ENCODE assay signal across 8 cellular contexts in the genomic region with DNA sequence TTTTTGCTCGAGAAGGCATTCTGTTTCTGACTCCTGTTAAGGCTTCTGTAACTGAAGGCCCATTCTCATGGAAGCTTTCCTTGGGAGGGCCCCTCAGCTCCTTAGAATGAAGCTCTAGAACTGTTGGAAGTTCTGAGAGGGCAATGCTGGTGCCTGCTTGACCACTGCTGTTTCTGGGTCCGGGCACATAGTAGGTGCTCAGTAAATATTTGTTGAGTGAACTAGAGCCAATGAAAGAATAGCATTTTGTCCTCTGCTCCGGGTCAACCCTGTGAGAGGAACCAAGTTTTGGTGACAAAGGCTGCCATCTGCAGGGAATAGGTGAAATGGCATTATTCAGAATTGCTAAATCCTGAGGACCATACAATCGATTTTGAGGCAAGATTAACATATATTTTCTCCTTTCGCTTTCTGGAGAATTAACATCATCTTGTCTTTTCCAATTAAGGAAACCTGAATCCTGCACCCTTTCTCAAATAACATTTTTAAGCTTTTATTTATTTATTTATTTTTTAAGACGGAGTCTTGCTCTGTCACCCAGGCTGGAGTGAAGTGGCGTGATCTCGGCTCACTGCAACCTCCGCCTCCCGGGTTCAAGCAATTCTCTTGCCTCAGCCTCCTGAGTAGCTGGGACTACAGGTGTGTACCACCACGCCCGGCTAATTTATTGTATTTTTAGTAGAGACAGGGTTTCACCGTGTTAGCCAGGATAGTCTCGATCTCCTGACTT. TPM values are rescaled to one million over a fixed set of nuclear protein-coding genes. Genes with fewer than 3 reads are reported as not detected.
DNase-seq lines count a peak whose midpoint lies in the region; ATAC-seq and TF ChIP-seq lines count a peak whose summit lies in the region.
"Not testable (repeated sequence)": the region's sequence is repeated elsewhere in the genome, so short reads cannot be mapped to it uniquely, and the experiment has no call there.

No MANE protein-coding gene starts in this region.

- not testable (repeated sequence) for H3K9ac ChIP-seq in liver (ENCODE audit: low read depth in 1 of 2, low read length in 2 of 2)

- H3K4me1 Mint-ChIP-seq in CD4-positive, alpha-beta T cell (ENCODE audit: low read depth) = peaks cover 15% of the 10 kb centered on the region

- H3K4me3 Mint-ChIP-seq in CD4-positive, alpha-beta T cell = not testable (repeated sequence)

- not testable (repeated sequence) for H3K36me3 ChIP-seq in H7 (replicated peaks; ENCODE audit: control insufficient read depth, insufficient read depth, low read length); liver (ENCODE audit: control insufficient read depth in 4 of 4, insufficient read depth in 3 of 4, low read depth in 1 of 4, low read length in 3 of 4)

- not testable (repeated sequence) for H3K27ac Mint-ChIP-seq in CD4-positive, alpha-beta T cell

- not testable (repeated sequence) for H3K4me3 ChIP-seq in H7 (ENCODE audit: insufficient read depth, low read depth, low read length); epithelial cell of proximal tubule (ENCODE audit: low read depth, low read length); liver (ENCODE audit: low read depth in 1 of 3, low read length in 3 of 3)

- not testable (repeated sequence) for H3K9me3 Mint-ChIP-seq in CD4-positive, alpha-beta T cell

- H3K27ac ChIP-seq in CD4-positive, alpha-beta T cell (ENCODE audit: low read depth, low read length); liver (ENCODE audit: low read depth in 1 of 2, low read length in 2 of 2): not testable (repeated sequence)

- peak in 4 of 10 experiments; percentile 21 to 36 (median 28) for DNase-seq in CD4-positive, alpha-beta T cell
- DNase-seq in H7 = peak; percentile 61
- DNase-seq in NCI-H2081 (lab: John Stamatoyannopoulos, UW) = peak; percentile 49 to 63
- DNase-seq in SK-N-DZ (ENCODE audit: low spot score) = peak; percentile 61
- DNase-seq in activated gamma-delta T cell treated with anti-CD3 and anti-CD28 coated beads, Interleukin-2, amount 50 U/mL, for 16 hours (ENCODE audit: low read depth) = peak; percentile 31
- DNase-seq in epithelial cell of proximal tubule (ENCODE audit: low read depth) = not testable (repeated sequence)
- DNase-seq in stimulated activated CD4-positive, alpha-beta T cell treated with anti-CD3 and anti-CD28 coated beads, Interleukin-2, amount 100 ng/mL, for 4 hours (ENCODE audit: low read depth) = peak; percentile 27

- not testable (repeated sequence) for H3K27me3 ChIP-seq in CD4-positive, alpha-beta T cell (ENCODE audit: control insufficient read depth, insufficient read depth, low read length); H7 (ENCODE audit: control insufficient read depth, insufficient read depth, low read length); liver (ENCODE audit: control insufficient read depth in 4 of 4, insufficient read depth in 4 of 4, low read length in 3 of 4)

- H3K4me1 ChIP-seq in liver (ENCODE audit: control insufficient read depth in 4 of 4, insufficient read depth in 4 of 4, low read length in 3 of 4) = not testable (repeated sequence)

- H3K36me3 Mint-ChIP-seq in CD4-positive, alpha-beta T cell (ENCODE audit: low read depth) = not testable (repeated sequence)

- POLR2A ChIA-PET in CD4-positive, alpha-beta T cell (lab: Charles Lee) = interaction anchor here (0.6 to 4.4 kb wide), 9 partner anchors 8 to 171 kb away, joined by 3 to 44 read pairs (median 5); partner anchors contain the start of genes ARPC3, FAM216A, GPN3 and RAD9B

- H3K9me3 ChIP-seq in CD4-positive, alpha-beta T cell (ENCODE audit: control insufficient read depth, low read length); liver (ENCODE audit: control insufficient read depth in 4 of 4, low read length in 3 of 4): not testable (repeated sequence)

- peak; percentile 81 for ATAC-seq in CD4-positive, alpha-beta T cell (ENCODE audit: poor library complexity)

- intact Hi-C loops in CD4-positive, alpha-beta T cell (cut with DNase I, micrococcal nuclease) = loop anchor here (1.0 to 5.0 kb wide), 9 partner anchors 50 to 501 kb away; partner anchors contain the start of genes FAM216A (in 1 of the 2) and GPN3 (in 1 of the 2)

- CTCF ChIA-PET in CD4-positive, alpha-beta T cell (lab: Charles Lee) = interaction anchor here (1.0 to 9.3 kb wide), 13 partner anchors 10 to 152 kb away, joined by 3 to 112 read pairs (median 9); partner anchors contain the start of genes ARPC3, FAM216A, GPN3 and TCTN1

- peak; percentile 96 to 97 for TF ChIP-seq RAD21 in liver (IDR thresholded peaks at IDR 0.05)

- not testable (repeated sequence) for H3K27me3 Mint-ChIP-seq in CD4-positive, alpha-beta T cell

- WGBS in liver = 55% methylated on average over 14 of the region's 14 CpGs

- peak; percentile 79 for TF ChIP-seq CTCF in CD4-positive, alpha-beta T cell (IDR thresholded peaks at IDR 0.05)
- peak; percentile 74 for TF ChIP-seq CTCF in epithelial cell of proximal tubule (conservative IDR thresholded peaks at IDR 0.05; ENCODE audit: low read depth, low read length)
- TF ChIP-seq CTCF in liver (IDR thresholded peaks at IDR 0.05; ENCODE audit: low read depth, low read length, missing input control) = peak; percentile 90

TF ChIP-seq in liver, 16 proteins besides CTCF, POLR2A, EP300 and RAD21:
- TF ChIP-seq RXRA (IDR thresholded peaks at IDR 0.05) (peak; percentile 34 to 71), NR2F2 (IDR thresholded peaks at IDR 0.05) (peak; percentile 17), HNF4A (conservative IDR thresholded peaks at IDR 0.05) (peak in 1 of 2 donors; percentile 22)

RNA-seq across cellular contexts. Expression of gene TCTN1, which starts 11.7 kb away (rescaled TPM):
- total RNA-seq in CD4-positive, alpha-beta T cell = 1 to 10 TPM; 5.0 to 5.5 TPM
- total RNA-seq in H7 (2014; rRNA removed; shearing (Covaris generic)) = 6.2 and 7.8 TPM in 2 replicates
- 39.6 and 51.3 TPM in 2 replicates for polyA plus RNA-seq in SK-N-DZ (2014; cell fraction: cytosol; rRNA removed)
- polyA plus RNA-seq in SK-N-DZ (2014; cell fraction: nucleus; rRNA removed) = 83.2 and 117 TPM in 2 replicates
- total RNA-seq in epithelial cell of proximal tubule (11.4 and 15.3 TPM in 2 replicates), liver (10 to 100 TPM; 11.3 to 12.0 TPM)
- 10 to 100 TPM in 1 of 2 donors, 1 to 10 TPM in 1; 6.0 to 10.4 TPM for polyA plus RNA-seq in liver

RNA-seq across cellular contexts. Expression of gene PPTC7, which starts 19.1 kb away (rescaled TPM):
- total RNA-seq in CD4-positive, alpha-beta T cell = 10 to 100 TPM; 53.8 to 54.8 TPM
- total RNA-seq in H7 (2014; rRNA removed; shearing (Covaris generic)) = 4.6 and 7.4 TPM in 2 replicates
- 4.0 and 4.5 TPM in 2 replicates for polyA plus RNA-seq in SK-N-DZ (2014; cell fraction: cytosol; rRNA removed)
- 3.6 and 8.1 TPM in 2 replicates for polyA plus RNA-seq in SK-N-DZ (2014; cell fraction: nucleus; rRNA removed)
- total RNA-seq in epithelial cell of proximal tubule = 6.2 and 6.9 TPM in 2 replicates
- 10 to 100 TPM in 1 of 2 donors, 1 to 10 TPM in 1; 8.5 to 15.7 TPM for total RNA-seq in liver
- polyA plus RNA-seq in liver = 1 to 10 TPM; 5.6 to 8.2 TPM
